Comparison of ENCODE assay signal across 8 cellular contexts in genomic region chr2:43131051-43131889, GRCh38.
DNase-seq lines count a peak whose midpoint lies in the region; ATAC-seq and TF ChIP-seq lines count a peak whose summit lies in the region.

No MANE protein-coding gene starts in this region.

- DNase-seq in CD1c-positive myeloid dendritic cell (ENCODE audit: extremely low spot score) (peak; percentile 92), MG63 (peak; percentile 89), cerebellar cortex (ENCODE audit: low spot score) (peak; percentile 50), NCI-H345 (lab: John Stamatoyannopoulos, UW) (no peak)
- DNase-seq in activated CD4-positive, CD25-positive, alpha-beta regulatory T cell treated with anti-CD3 and anti-CD28 coated beads, Interleukin-2, amount 50 U/mL, for 72 hours = peak; percentile 70
- peak; percentile 40 to 66 (median 62) for DNase-seq in stimulated activated CD4-positive, alpha-beta T cell treated with anti-CD3 and anti-CD28 coated beads, TNF-alpha, amount 100 ng/mL, for 48 hours (ENCODE audit: low read depth in 3 of 3)

- peak; percentile 81 to 91 for TF ChIP-seq RAD21 in liver (IDR thresholded peaks at IDR 0.05)

- H3K36me3 ChIP-seq in MG63 = no peaks in the 10 kb centered on the region
- no peaks in the 10 kb centered on the region for H3K36me3 ChIP-seq in liver (ENCODE audit: control insufficient read depth in 4 of 4, insufficient read depth in 3 of 4, low read depth in 1 of 4, low read length in 3 of 4)

- H3K4me3 ChIP-seq in MG63 (no peak overlapping the region), liver (ENCODE audit: low read depth in 1 of 3, low read length in 3 of 3) (no peak overlapping the region)

- H3K27me3 ChIP-seq in MG63 = no peaks in the 10 kb centered on the region
- no peaks in the 10 kb centered on the region for H3K27me3 ChIP-seq in liver (ENCODE audit: control insufficient read depth in 4 of 4, insufficient read depth in 4 of 4, low read length in 3 of 4)

- H3K27ac ChIP-seq in liver (ENCODE audit: low read depth in 1 of 2, low read length in 2 of 2) = peak overlapping the region; percentile 44 to 56

- TF ChIP-seq CTCF in liver (IDR thresholded peaks at IDR 0.05; ENCODE audit: low read depth, low read length, missing input control) = peak; percentile 50

- no peak overlapping the region for H3K9ac ChIP-seq in liver (ENCODE audit: low read depth in 1 of 2, low read length in 2 of 2)

- H3K9me3 ChIP-seq in MG63 = no peaks in the 10 kb centered on the region
- no peaks in the 10 kb centered on the region for H3K9me3 ChIP-seq in liver (ENCODE audit: control insufficient read depth in 4 of 4, low read length in 3 of 4)

- peak; percentile 43 for ATAC-seq in GM21360 (IDR thresholded peaks at IDR 0.05; ENCODE audit: unreplicated experiment)

- H3K4me1 ChIP-seq in liver (ENCODE audit: control insufficient read depth in 4 of 4, insufficient read depth in 4 of 4, low read length in 3 of 4) = peaks cover 2 to 22% (median 9%) of the 10 kb centered on the region in 4 donors

- WGBS in liver = 63% methylated on average over 18 of the region's 18 CpGs

TF ChIP-seq in liver, 16 proteins besides CTCF, POLR2A, EP300 and RAD21:
- TF ChIP-seq YY1 (IDR thresholded peaks at IDR 0.05) (peak; percentile 25), FOXA2 (IDR thresholded peaks at IDR 0.05) (no peak), EGR1 (IDR thresholded peaks at IDR 0.05; ENCODE audit: low read depth in 2 of 2) (no peak), ZBTB33 (IDR thresholded peaks at IDR 0.05) (no peak), ATF3 (IDR thresholded peaks at IDR 0.05) (no peak), SP1 (IDR thresholded peaks at IDR 0.05) (peak; percentile 58), HNF4G (IDR thresholded peaks at IDR 0.05) (no peak), JUND (IDR thresholded peaks at IDR 0.05) (peak in 1 of 2 donors; percentile 17)
- TF ChIP-seq, protein P1, sequence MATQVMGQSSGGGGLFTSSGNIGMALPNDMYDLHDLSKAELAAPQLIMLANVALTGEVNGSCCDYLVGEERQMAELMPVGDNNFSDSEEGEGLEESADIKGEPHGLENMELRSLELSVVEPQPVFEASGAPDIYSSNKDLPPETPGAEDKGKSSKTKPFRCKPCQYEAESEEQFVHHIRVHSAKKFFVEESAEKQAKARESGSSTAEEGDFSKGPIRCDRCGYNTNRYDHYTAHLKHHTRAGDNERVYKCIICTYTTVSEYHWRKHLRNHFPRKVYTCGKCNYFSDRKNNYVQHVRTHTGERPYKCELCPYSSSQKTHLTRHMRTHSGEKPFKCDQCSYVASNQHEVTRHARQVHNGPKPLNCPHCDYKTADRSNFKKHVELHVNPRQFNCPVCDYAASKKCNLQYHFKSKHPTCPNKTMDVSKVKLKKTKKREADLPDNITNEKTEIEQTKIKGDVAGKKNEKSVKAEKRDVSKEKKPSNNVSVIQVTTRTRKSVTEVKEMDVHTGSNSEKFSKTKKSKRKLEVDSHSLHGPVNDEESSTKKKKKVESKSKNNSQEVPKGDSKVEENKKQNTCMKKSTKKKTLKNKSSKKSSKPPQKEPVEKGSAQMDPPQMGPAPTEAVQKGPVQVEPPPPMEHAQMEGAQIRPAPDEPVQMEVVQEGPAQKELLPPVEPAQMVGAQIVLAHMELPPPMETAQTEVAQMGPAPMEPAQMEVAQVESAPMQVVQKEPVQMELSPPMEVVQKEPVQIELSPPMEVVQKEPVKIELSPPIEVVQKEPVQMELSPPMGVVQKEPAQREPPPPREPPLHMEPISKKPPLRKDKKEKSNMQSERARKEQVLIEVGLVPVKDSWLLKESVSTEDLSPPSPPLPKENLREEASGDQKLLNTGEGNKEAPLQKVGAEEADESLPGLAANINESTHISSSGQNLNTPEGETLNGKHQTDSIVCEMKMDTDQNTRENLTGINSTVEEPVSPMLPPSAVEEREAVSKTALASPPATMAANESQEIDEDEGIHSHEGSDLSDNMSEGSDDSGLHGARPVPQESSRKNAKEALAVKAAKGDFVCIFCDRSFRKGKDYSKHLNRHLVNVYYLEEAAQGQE (IDR thresholded peaks at IDR 0.05) = no peak
- TF ChIP-seq, protein P2, sequence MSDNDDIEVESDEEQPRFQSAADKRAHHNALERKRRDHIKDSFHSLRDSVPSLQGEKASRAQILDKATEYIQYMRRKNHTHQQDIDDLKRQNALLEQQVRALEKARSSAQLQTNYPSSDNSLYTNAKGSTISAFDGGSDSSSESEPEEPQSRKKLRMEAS (IDR thresholded peaks at IDR 0.05) = no peak
